ENCODE assay signal across 8 cellular contexts in genomic region chr9:19922476-19923118, GRCh38.
A peak's percentile ranks its signal among the peaks of the same experiment; 100 is the strongest.
DNase-seq lines count a peak whose midpoint lies in the region; ATAC-seq and TF ChIP-seq lines count a peak whose summit lies in the region.

No MANE protein-coding gene starts in this region.

- H3K4me3 ChIP-seq in SK-N-SH (ENCODE audit: low read depth in 2 of 2, low read length in 1 of 2), result peak overlapping the region in 1 of 2 experiments; percentile 54; a peak in 1 of 4 replicates

- H3K79me2 ChIP-seq in SK-N-SH (ENCODE audit: insufficient read depth), result no peaks in the 10 kb centered on the region

- CTCF ChIA-PET in SK-N-SH (lab: Yijun Ruan, JAX), result interaction anchor here (0.6 to 2.0 kb wide), 42 partner anchors 9 to 1188 kb away, joined by 3 to 37 read pairs (median 4); no protein-coding TSS in a partner anchor

- no peaks in the 10 kb centered on the region for H3K9me3 ChIP-seq in SK-N-SH

- DNase-seq in COLO829 (ENCODE audit: low spot score) (peak; percentile 66), LHCN-M2 (ENCODE audit: low read depth) (peak; percentile 78), SK-N-SH (peak; percentile 72), hippocampal formation (lab: John Stamatoyannopoulos, UW) (peak; percentile 50 to 95)
- DNase-seq in activated effector memory CD4-positive, alpha-beta T cell treated with Interleukin-2 at 50 U/mL for 16 hours, result no peak
- no peak for DNase-seq in stimulated activated CD8-positive, alpha-beta memory T cell treated with anti-CD3 and anti-CD28 coated beads, Interleukin-4, amount 100 ng/mL, for 48 hours

- TF ChIP-seq POLR2A in GM18505 (IDR thresholded peaks at IDR 0.05; ENCODE audit: borderline replicate concordance, extremely low read depth, insufficient read depth, insufficient read length), result no peak

- no peak overlapping the region for H2AFZ ChIP-seq in SK-N-SH (ENCODE audit: low read depth)

- 0 out of 4 replicates have a peak, but pooled peaks of 1 of the 2 experiments have one; percentile 17 for TF ChIP-seq EP300 in SK-N-SH (IDR thresholded peaks at IDR 0.05; ENCODE audit: borderline replicate concordance in 1 of 2, low read depth in 1 of 2, low read length in 1 of 2)

- H3K9me2 ChIP-seq in SK-N-SH, result no peaks in the 10 kb centered on the region

- no peaks in the 10 kb centered on the region for H4K20me1 ChIP-seq in SK-N-SH (ENCODE audit: insufficient read depth)

- 8% methylated on average over 2 of the region's 2 CpGs for WGBS in SK-N-SH (ENCODE audit: low lambda C conversion rate)

- H3K27ac ChIP-seq in SK-N-SH (ENCODE audit: low read depth in 2 of 2, low read length in 1 of 2), result no peak overlapping the region

- ATAC-seq in esophagus mucosa, result no peak
- no peak for ATAC-seq in GM18505 (IDR thresholded peaks at IDR 0.05; ENCODE audit: unreplicated experiment)

- peak; percentile 53 for TF ChIP-seq CTCF in SK-N-SH (IDR thresholded peaks at IDR 0.05)

- no peaks in the 10 kb centered on the region for H3K27me3 ChIP-seq in SK-N-SH (ENCODE audit: insufficient read depth)

- H3K4me2 ChIP-seq in SK-N-SH, result no peak overlapping the region

- peaks cover 0 to 6% of the 10 kb centered on the region in 2 experiments; a peak in 2 of 4 replicates for H3K4me1 ChIP-seq in SK-N-SH (ENCODE audit: control insufficient read depth in 1 of 2, insufficient read depth in 2 of 2, low read depth in 1 of 2, low read length in 1 of 2)

- H3F3A ChIP-seq in SK-N-SH (replicated peaks; ENCODE audit: insufficient read depth), result peaks cover 4% of the 10 kb centered on the region

- H3K36me3 ChIP-seq in SK-N-SH (replicated peaks in 1 of 2; ENCODE audit: control insufficient read depth in 1 of 2, insufficient read depth in 2 of 2, low read length in 1 of 2), result no peaks in the 10 kb centered on the region

- H3K9ac ChIP-seq in SK-N-SH, result no peak overlapping the region

- TF ChIP-seq RAD21 in SK-N-SH (IDR thresholded peaks at IDR 0.05; ENCODE audit: low read length), result peak; percentile 93

- POLR2A ChIA-PET in SK-N-SH (lab: Yijun Ruan, JAX), result no interaction called here

TF ChIP-seq in SK-N-SH, 30 proteins besides CTCF, POLR2A, EP300 and RAD21:
- TF ChIP-seq YY1 (IDR thresholded peaks at IDR 0.05; ENCODE audit: low read depth) (no peak), RCOR1 (IDR thresholded peaks at IDR 0.05; ENCODE audit: low read length) (0 out of 2 replicates have a peak, but pooled peaks have one; percentile 30), MXI1 (IDR thresholded peaks at IDR 0.05; ENCODE audit: low read depth, low read length) (peak; percentile 38; the same call in 1 of the 2 replicates), GABPA (IDR thresholded peaks at IDR 0.05; ENCODE audit: low read depth) (no peak), NRF1 (IDR thresholded peaks at IDR 0.05; ENCODE audit: low read depth, low read length) (no peak), TCF12 (IDR thresholded peaks at IDR 0.05) (no peak), JUND (IDR thresholded peaks at IDR 0.05) (no peak), TEAD4 (IDR thresholded peaks at IDR 0.05; ENCODE audit: borderline replicate concordance, insufficient read depth) (no peak), FOXJ3 (CRISPR knock-in tag; IDR thresholded peaks at IDR 0.05) (no peak), SMC3 (IDR thresholded peaks at IDR 0.05; ENCODE audit: low read depth, low read length) (peak; percentile 72), RFX5 (IDR thresholded peaks at IDR 0.05; ENCODE audit: low read length) (no peak), FOSL2 (IDR thresholded peaks at IDR 0.05; ENCODE audit: borderline replicate concordance, low read depth) (no peak), GATA2 (CRISPR knock-in tag; IDR thresholded peaks at IDR 0.05) (no peak), FOXM1 (IDR thresholded peaks at IDR 0.05; ENCODE audit: low read depth) (no peak), CHD2 (IDR thresholded peaks at IDR 0.05; ENCODE audit: low read length, partially characterized antibody) (no peak), NFIC (IDR thresholded peaks at IDR 0.05; ENCODE audit: borderline replicate concordance) (no peak)
TF ChIP-seq in SK-N-SH: peak in this region for 3.

Comparison
In these comparisons a context has a peak if more than half of its experiments do, and no peak if none do; other contexts are left out.
1. DNase-seq: peak in COLO829 (single experiment), LHCN-M2 (single experiment), SK-N-SH (single experiment) and hippocampal formation (2 of 2); none in activated effector memory CD4-positive, alpha-beta T cell treated with Interleukin-2 at 50 U/mL for 16 hours (single experiment) and stimulated activated CD8-positive, alpha-beta memory T cell treated with anti-CD3 and anti-CD28 coated beads, Interleukin-4, amount 100 ng/mL, for 48 hours (single experiment).